ENCODE assay signal across 9 cellular contexts in genomic region chr13:50969691-50970090, GRCh38.
DNase-seq lines count a peak whose midpoint lies in the region; ATAC-seq and TF ChIP-seq lines count a peak whose summit lies in the region.
"Had no signal": no experiment of that assay in that cellular context is flagged by ENCODE, and none has a peak within 500 bp of the region (broad histone marks: within the 10 kb centered on the region; RNA-seq: fewer than 3 reads in every experiment).

No MANE protein-coding gene starts in this region.

- DNase-seq in DMS 273 treated with DMSO at 0.1 percent for 48 hours (lab: John Stamatoyannopoulos, UW) (peak; percentile 39), NCI-H1694 (lab: John Stamatoyannopoulos, UW) (peak; percentile 47), adipocyte (ENCODE audit: low read depth) (peak; percentile 4), left colon (peak in 1 of 2 donors; percentile 13), osteocyte (ENCODE audit: extremely low spot score, unreplicated experiment) (no peak)
- no peak for DNase-seq in CD4-positive, alpha-beta memory T cell

- intact Hi-C loops in left colon (cut with DNase I, micrococcal nuclease), result no loop called here
- intact Hi-C loops in CD4-positive, alpha-beta memory T cell (cut with micrococcal nuclease), result no loop called here

- no peak for TF ChIP-seq CTCF in osteocyte (IDR thresholded peaks at IDR 0.05)

- no peak overlapping the region for H3K4me3 Mint-ChIP-seq in CD4-positive, alpha-beta memory T cell
- no peak overlapping the region for H3K4me3 Mint-ChIP-seq in osteocyte (ENCODE audit: unreplicated experiment)
- H3K4me3 Mint-ChIP-seq: neural crest cell had no signal

- H3K9me3 ChIP-seq in adipocyte (ENCODE audit: control insufficient read depth, low read length), result no peaks in the 10 kb centered on the region
- no peaks in the 10 kb centered on the region for H3K9me3 ChIP-seq in CD4-positive, alpha-beta memory T cell (ENCODE audit: control insufficient read depth in 1 of 2, low read length in 2 of 2)

- no peak overlapping the region for H3K4me3 ChIP-seq in adipocyte (ENCODE audit: low read length)
- no peak overlapping the region for H3K4me3 ChIP-seq in CD4-positive, alpha-beta memory T cell (ENCODE audit: low read length in 2 of 2)

- no peak overlapping the region for H3K27ac ChIP-seq in CD4-positive, alpha-beta memory T cell (ENCODE audit: low read depth, low read length)

- H3K36me3 ChIP-seq in adipocyte (ENCODE audit: control insufficient read depth, insufficient read depth, low read length, severe bottlenecking), result peaks cover 12% of the 10 kb centered on the region
- H3K36me3 ChIP-seq in CD4-positive, alpha-beta memory T cell (ENCODE audit: insufficient read depth, low read length), result peaks cover 23% of the 10 kb centered on the region

- CTCF ChIA-PET in CD4-positive, alpha-beta memory T cell (lab: Charles Lee; ENCODE audit: partially characterized antibody), result interaction anchor here (0.7 kb wide), 1 partner anchor 100 kb away, joined by 3 read pairs; no protein-coding TSS in a partner anchor

- ATAC-seq in left colon (peak; percentile 23), GM21737 (IDR thresholded peaks at IDR 0.05; ENCODE audit: unreplicated experiment) (no peak), HG03442 (IDR thresholded peaks at IDR 0.05; ENCODE audit: unreplicated experiment) (no peak)

- no peaks in the 10 kb centered on the region for H3K27me3 Mint-ChIP-seq in CD4-positive, alpha-beta memory T cell
- H3K27me3 Mint-ChIP-seq in osteocyte (ENCODE audit: unreplicated experiment), result no peaks in the 10 kb centered on the region

- no peak overlapping the region for H3K9ac ChIP-seq in adipocyte (ENCODE audit: low read length)

- peaks cover 0 to 2% (median 0%) of the 10 kb centered on the region in 8 donors for H3K9me3 Mint-ChIP-seq in CD4-positive, alpha-beta memory T cell
- no peaks in the 10 kb centered on the region for H3K9me3 Mint-ChIP-seq in osteocyte (ENCODE audit: unreplicated experiment)
- H3K9me3 Mint-ChIP-seq: neural crest cell had no signal

- POLR2A ChIA-PET in CD4-positive, alpha-beta memory T cell (lab: Charles Lee; ENCODE audit: partially characterized antibody), result no interaction called here

- H3K27ac Mint-ChIP-seq in CD4-positive, alpha-beta memory T cell, result no peak overlapping the region
- H3K27ac Mint-ChIP-seq in osteocyte (ENCODE audit: unreplicated experiment), result no peak overlapping the region

- H3K27me3 ChIP-seq in adipocyte (replicated peaks; ENCODE audit: control insufficient read depth, insufficient read depth, low read length), result no peaks in the 10 kb centered on the region
- H3K27me3 ChIP-seq in CD4-positive, alpha-beta memory T cell (ENCODE audit: insufficient read depth, low read length), result no peaks in the 10 kb centered on the region

- H3K36me3 Mint-ChIP-seq in CD4-positive, alpha-beta memory T cell, result peaks cover 60 to 74% of the 10 kb centered on the region in 2 donors
- peaks cover 13% of the 10 kb centered on the region for H3K36me3 Mint-ChIP-seq in osteocyte (ENCODE audit: unreplicated experiment)

- H3K4me1 Mint-ChIP-seq in CD4-positive, alpha-beta memory T cell, result no peaks in the 10 kb centered on the region
- H3K4me1 Mint-ChIP-seq in osteocyte (ENCODE audit: unreplicated experiment), result no peaks in the 10 kb centered on the region
- H3K4me1 Mint-ChIP-seq: neural crest cell had no signal

- no peaks in the 10 kb centered on the region for H3K4me1 ChIP-seq in adipocyte (ENCODE audit: control insufficient read depth, insufficient read depth, low read length)
- no peaks in the 10 kb centered on the region for H3K4me1 ChIP-seq in CD4-positive, alpha-beta memory T cell (ENCODE audit: insufficient read depth, low read length)

Comparison
In these comparisons a context has a peak if more than half of its experiments do, and no peak if none do; other contexts are left out.
1. DNase-seq: peak in DMS 273 treated with DMSO at 0.1 percent for 48 hours (single experiment), NCI-H1694 (single experiment) and adipocyte (single experiment); none in CD4-positive, alpha-beta memory T cell (0 of 5) and osteocyte (single experiment).